ENCODE assay signal across 8 cellular contexts in genomic region chr7:98284335-98285036, GRCh38. TPM values are rescaled to one million over a fixed set of nuclear protein-coding genes. Genes with fewer than 3 reads are reported as not detected.
DNase-seq lines count a peak whose midpoint lies in the region; ATAC-seq, FAIRE-seq and TF ChIP-seq lines count a peak whose summit lies in the region.

No MANE protein-coding gene starts in this region.

- intact Hi-C loops in GM12878 (cut with micrococcal nuclease; ENCODE audit: unreplicated experiment) = no loop called here

- no peaks in the 10 kb centered on the region; a peak in 2 of 4 replicates for H3K36me3 ChIP-seq in GM12878 (ENCODE audit: control insufficient read depth in 2 of 2, insufficient read depth in 2 of 2, low read length in 1 of 2)

- no peaks in the 10 kb centered on the region for H3K36me3 Mint-ChIP-seq in activated naive CD4-positive, alpha-beta T cell treated with anti-CD3 and anti-CD28 coated beads, Interleukin-2, amount 50 U/mL, for 24 hours

- H3K4me1 Mint-ChIP-seq in activated naive CD4-positive, alpha-beta T cell treated with anti-CD3 and anti-CD28 coated beads, Interleukin-2, amount 50 U/mL, for 24 hours = peaks cover 33% of the 10 kb centered on the region

- peak overlapping the region; percentile 82 for H3K27ac Mint-ChIP-seq in activated naive CD4-positive, alpha-beta T cell treated with anti-CD3 and anti-CD28 coated beads, Interleukin-2, amount 50 U/mL, for 24 hours

- H4K20me1 ChIP-seq in GM12878 (ENCODE audit: control insufficient read depth, insufficient read depth) = no peaks in the 10 kb centered on the region

- no peak for ATAC-seq in GM12878

- no peak overlapping the region for H3K9ac ChIP-seq in GM12878 (ENCODE audit: control insufficient read depth, insufficient read depth, low read length)

- no peak for DNase-seq in activated naive CD4-positive, alpha-beta T cell (lab: John Stamatoyannopoulos, UW)
- no peak for DNase-seq in GM12878 (ENCODE audit: low read depth, low spot score)
- DNase-seq in iris pigment epithelial cell (ENCODE audit: low read depth) = peak; percentile 65
- DNase-seq in skeletal muscle cell (ENCODE audit: low read depth) = no peak
- no peak for DNase-seq in GM13976 (ENCODE audit: low spot score)
- no peak for DNase-seq in NCI-H510A treated with DMSO at 0.1 percent for 48 hours (lab: John Stamatoyannopoulos, UW)
- no peak for DNase-seq in central memory CD4-positive, alpha-beta T cell

- H3K9me3 Mint-ChIP-seq in activated naive CD4-positive, alpha-beta T cell treated with anti-CD3 and anti-CD28 coated beads, Interleukin-2, amount 50 U/mL, for 24 hours = no peaks in the 10 kb centered on the region

- RAD21 ChIA-PET in GM12878 (lab: Charles Lee; ENCODE audit: unreplicated experiment) = interaction anchor here (1.1 kb wide), 1 partner anchor 117 kb away, joined by 8 read pairs; the partner anchor contains the start of gene BAIAP2L1

- peak overlapping the region; percentile 45 for H3K4me3 Mint-ChIP-seq in activated naive CD4-positive, alpha-beta T cell treated with anti-CD3 and anti-CD28 coated beads, Interleukin-2, amount 50 U/mL, for 24 hours

- TF ChIP-seq CTCF in GM12878 (IDR thresholded peaks at IDR 0.05 in 2 of 3, conservative IDR thresholded peaks at IDR 0.05 in 1 of 3; ENCODE audit: control insufficient read depth in 2 of 3, extremely low read depth in 1 of 3, insufficient read depth in 1 of 3, low read depth in 3 of 3, low read length in 3 of 3) (no peak), GM13976 (IDR thresholded peaks at IDR 0.05; ENCODE audit: borderline replicate concordance, control extremely low read depth, extremely low read depth, insufficient read depth, missing control alignments) (no peak)

- no peaks in the 10 kb centered on the region for H3K27me3 Mint-ChIP-seq in activated naive CD4-positive, alpha-beta T cell treated with anti-CD3 and anti-CD28 coated beads, Interleukin-2, amount 50 U/mL, for 24 hours

- H3K4me1 ChIP-seq in GM12878 (ENCODE audit: control insufficient read depth, insufficient read depth, low read length) = peaks cover 8% of the 10 kb centered on the region

- BruUV-seq in GM12878 (replicated peaks; lab: Mats Ljungman, UMichigan) = no TSS peak

- 77% methylated on average over 19 of the region's 20 CpGs for WGBS in GM12878 (ENCODE audit: insufficient coverage, insufficient replicate concordance, low lambda C conversion rate, missing lambda C conversion rate)

- TF ChIP-seq EP300 in GM12878 (IDR thresholded peaks at IDR 0.05; ENCODE audit: borderline replicate concordance in 1 of 2, control insufficient read depth in 1 of 2, low read depth in 2 of 2, low read length in 2 of 2) = no peak

- H3K79me2 ChIP-seq in GM12878 (ENCODE audit: control insufficient read depth, insufficient read depth, low read length) = peaks cover 2% of the 10 kb centered on the region; the same call in 1 of the 2 replicates

- no peak for TF ChIP-seq POLR2A in GM12878 (IDR thresholded peaks at IDR 0.05; ENCODE audit: low read depth, low read length)

- H3K27me3 ChIP-seq in GM12878 (replicated peaks in 1 of 2; ENCODE audit: control insufficient read depth in 2 of 2, insufficient read depth in 2 of 2, low read length in 1 of 2) = no peaks in the 10 kb centered on the region

- 0 out of 2 replicates have a peak overlapping the region, but pooled peaks have one; percentile 17 for H3K4me2 ChIP-seq in GM12878 (ENCODE audit: control insufficient read depth, insufficient read depth)

- SMC1A ChIA-PET in GM12878 (lab: Charles Lee; ENCODE audit: uncharacterized antibody, unreplicated experiment) = no interaction called here

- CTCF ChIA-PET in GM12878 (lab: Yijun Ruan, JAX) = interaction anchor here (2.8 kb wide), 1 partner anchor 117 kb away, joined by 10 read pairs; the partner anchor contains the start of gene BAIAP2L1

- H3K27ac ChIP-seq in GM12878 (ENCODE audit: control insufficient read depth, insufficient read depth) = no peak overlapping the region

- POLR2A ChIA-PET in GM12878 (lab: Charles Lee) = no interaction called here

- H3K4me3 ChIP-seq in GM12878 (no peak overlapping the region), skeletal muscle cell (ENCODE audit: low read depth, low read length) (peak overlapping the region; percentile 89)

- H2AFZ ChIP-seq in GM12878 (ENCODE audit: control insufficient read depth, low read depth, low read length) = no peak overlapping the region

- no peaks in the 10 kb centered on the region for H3K9me3 ChIP-seq in GM12878 (replicated peaks; ENCODE audit: control insufficient read depth, insufficient read depth, low read length)

- FAIRE-seq in GM12878 (lab: Jason Lieb, UNC) = no peak

- in situ Hi-C loops in GM12878 (cut with MboI) = no loop called here
- in situ Hi-C loops in GM13976 (cut with MboI; ENCODE audit: low sequenced_read_pairs, unreplicated experiment) = no loop called here

- no peak for TF ChIP-seq RAD21 in GM12878 (IDR thresholded peaks at IDR 0.05; ENCODE audit: insufficient read depth, low read depth, low read length)

TF ChIP-seq in GM12878, 131 proteins besides CTCF, POLR2A, EP300 and RAD21 (continues in another document):
- no peak for TF ChIP-seq E4F1 (IDR thresholded peaks at IDR 0.05; ENCODE audit: borderline replicate concordance, partially characterized antibody)
- no peak for TF ChIP-seq PAX8 (IDR thresholded peaks at IDR 0.05)
- TF ChIP-seq RB1 (IDR thresholded peaks at IDR 0.05; ENCODE audit: borderline replicate concordance) = no peak
- no peak for TF ChIP-seq JUNB (IDR thresholded peaks at IDR 0.05)
- TF ChIP-seq IKZF2 (IDR thresholded peaks at IDR 0.05) = no peak
- no peak for TF ChIP-seq ZNF217 (IDR thresholded peaks at IDR 0.05)
- no peak for TF ChIP-seq PBX3 (IDR thresholded peaks at IDR 0.05; ENCODE audit: insufficient replicate concordance, low read depth, low read length)
- no peak for TF ChIP-seq NBN (IDR thresholded peaks at IDR 0.05)

RNA-seq across cellular contexts. Expression of gene BRI3, which starts 3.0 kb away (rescaled TPM):
- 14.2 and 15.0 TPM in 2 replicates for total RNA-seq in GM12878 (2013; cell fraction: nucleolus; rRNA removed)
- total RNA-seq in GM12878 (2014; rRNA removed) (22.6 and 23.2 TPM in 2 replicates), GM12878 (2014; rRNA removed; fragmentation: Illumina TruSeq; extraction: Trizol) (17.7 and 21.0 TPM in 2 replicates), GM12878 (2021) (50.9 and 56.3 TPM in 2 replicates)
- 26.9 TPM for polyA plus RNA-seq in GM12878 (2011; ENCODE audit: low read depth)
- polyA plus RNA-seq in GM12878 (2011; rRNA removed) (28.3 and 39.9 TPM in 2 replicates), GM12878 (2014; fragmentation: Illumina TruSeq; extraction: Trizol) (9.9 and 15.9 TPM in 2 replicates), GM12878 (2014; fragmentation: Nextera tagmentation; extraction: Ambion mirVana) (10 to 100 TPM in 1 of 2 experiments, 1 to 10 TPM in 1; 4.5 to 22.1 TPM), GM12878 (2014; rRNA removed) (38.4 and 38.5 TPM in 2 replicates), GM12878 (2016; fragmentation: Nextera tagmentation; extraction: Ambion mirVana) (10 to 100 TPM in 1 of 2 experiments, 1 to 10 TPM in 1; 6.4 to 12.9 TPM)
- 40.9 and 48.1 TPM in 2 replicates for polyA plus RNA-seq in GM12878 (2011; cell fraction: cytosol; rRNA removed)
- 26.4 and 31.1 TPM in 2 replicates for polyA plus RNA-seq in GM12878 (2011; cell fraction: nucleus; rRNA removed)
- polyA plus RNA-seq in GM12878 (2012) = 47.7 and 73.7 TPM in 2 replicates
- polyA minus RNA-seq in GM12878 (2011; rRNA and poly(A)+ RNA removed) = 18.6 and 27.7 TPM in 2 replicates
- 18.7 and 23.3 TPM in 2 replicates for polyA minus RNA-seq in GM12878 (2011; cell fraction: cytosol; rRNA and poly(A)+ RNA removed)
- polyA minus RNA-seq in GM12878 (2011; cell fraction: nucleus; rRNA and poly(A)+ RNA removed) = 13.7 and 24.1 TPM in 2 replicates

RNA-seq across cellular contexts. Expression of gene TECPR1, which starts 32.5 kb away (rescaled TPM):
- 40.3 and 47.5 TPM in 2 replicates for total RNA-seq in GM12878 (2013; cell fraction: nucleolus; rRNA removed)
- total RNA-seq in GM12878 (2014; rRNA removed) = 8.5 and 11.0 TPM in 2 replicates
- 3.2 and 5.5 TPM in 2 replicates for total RNA-seq in GM12878 (2014; rRNA removed; fragmentation: Illumina TruSeq; extraction: Trizol)
- 15.2 and 16.8 TPM in 2 replicates for total RNA-seq in GM12878 (2021)
- 2.8 TPM for polyA plus RNA-seq in GM12878 (2011; ENCODE audit: low read depth)
- 1.5 and 2.5 TPM in 2 replicates for polyA plus RNA-seq in GM12878 (2011; rRNA removed)
- 2.5 and 2.9 TPM in 2 replicates for polyA plus RNA-seq in GM12878 (2011; cell fraction: cytosol; rRNA removed)
- polyA plus RNA-seq in GM12878 (2011; cell fraction: nucleus; rRNA removed) = 9.1 and 24.7 TPM in 2 replicates
- 6.6 and 6.7 TPM in 2 replicates for polyA plus RNA-seq in GM12878 (2012)
- polyA plus RNA-seq in GM12878 (2014; fragmentation: Illumina TruSeq; extraction: Trizol) = 2.1 and 3.2 TPM in 2 replicates
- polyA plus RNA-seq in GM12878 (2014; fragmentation: Nextera tagmentation; extraction: Ambion mirVana) = under 1 TPM; 0.26 to 0.51 TPM
- 8.8 and 9.1 TPM in 2 replicates for polyA plus RNA-seq in GM12878 (2014; rRNA removed)
- 1 to 10 TPM; 5.2 to 7.4 TPM for polyA plus RNA-seq in GM12878 (2016; fragmentation: Nextera tagmentation; extraction: Ambion mirVana)
- 2.6 and 6.6 TPM in 2 replicates for polyA minus RNA-seq in GM12878 (2011; rRNA and poly(A)+ RNA removed)
- polyA minus RNA-seq in GM12878 (2011; cell fraction: cytosol; rRNA and poly(A)+ RNA removed) = 1.6 and 7.4 TPM in 2 replicates
- 7.5 and 9.1 TPM in 2 replicates for polyA minus RNA-seq in GM12878 (2011; cell fraction: nucleus; rRNA and poly(A)+ RNA removed)
